ENCODE assay signal across 25 cellular contexts in genomic region chr11:64461081-64461480, GRCh38.
"Had no signal": no experiment of that assay in that cellular context is flagged by ENCODE, and none has a peak within 500 bp of the region (broad histone marks: within the 10 kb centered on the region; RNA-seq: fewer than 3 reads in every experiment).

No MANE protein-coding gene starts in this region.

- H3K27ac ChIP-seq: brain microvascular endothelial cell had no signal

- ATAC-seq: activated CD4-positive, alpha-beta T cell treated with anti-CD3 and anti-CD28 coated beads for 36 hours; activated CD8-positive, alpha-beta memory T cell treated with anti-CD3 and anti-CD28 coated beads, Interleukin-2, amount 10 ng/mL, durations not matched to agents 7 days and 5 days; activated CD8-positive, alpha-beta T cell treated with anti-CD3 and anti-CD28 coated beads, Interleukin-2, amount 10 ng/mL, durations not matched to agents 7 days and 5 days; esophagus mucosa; T-helper 17 cell had no signal

- H3K36me3 ChIP-seq: brain microvascular endothelial cell had no signal

- DNase-seq: activated CD4-positive, alpha-beta memory T cell treated with anti-CD3 and anti-CD28 coated beads for 36 hours; activated CD4-positive, alpha-beta T cell treated with anti-CD3 and anti-CD28 coated beads for 36 hours; activated CD4-positive, alpha-beta T cell treated with anti-CD3 and anti-CD28 coated beads, Interleukin-2, amount 10 ng/mL, durations not matched to agents 24 days and 14 days; activated CD4-positive, CD25-positive, alpha-beta regulatory T cell; activated CD4-positive, CD25-positive, alpha-beta regulatory T cell treated with anti-CD3 and anti-CD28 coated beads, Interleukin-2, amount 50 U/mL, for 72 hours; activated CD8-positive, alpha-beta memory T cell treated with anti-CD3 and anti-CD28 coated beads, Interleukin-2, amount 10 ng/mL, durations not matched to agents 7 days and 5 days; activated CD8-positive, alpha-beta memory T cell treated with anti-CD3 and anti-CD28 coated beads, Interleukin-2, amount 50 U/mL, for 4 hours; activated CD8-positive, alpha-beta T cell treated with anti-CD3 and anti-CD28 coated beads, Interleukin-2, amount 10 ng/mL, durations not matched to agents 7 days and 5 days; activated gamma-delta T cell treated with Interleukin-2 at 50 U/mL for 16 hours; activated naive CD4-positive, alpha-beta T cell treated with anti-CD3 and anti-CD28 coated beads, Interleukin-2, amount 50 U/mL, for 16 hours; activated naive CD4-positive, alpha-beta T cell treated with Interleukin-2 at 50 U/mL for 16 hours; activated T-cell treated with anti-CD3 and anti-CD28 coated beads, Interleukin-2, amount 50 U/mL, for 1 hour; activated T-cell treated with anti-CD3 and anti-CD28 coated beads, Interleukin-2, amount 50 U/mL, for 48 hours; amniotic stem cell; anterior cingulate cortex; brain microvascular endothelial cell; caudate nucleus; effector memory CD4-positive, alpha-beta T cell; endodermal cell; foreskin fibroblast; glutamatergic neuron; T-helper 1 cell; T-helper 17 cell; T1000 had no signal

- H3K27me3 ChIP-seq: brain microvascular endothelial cell had no signal
